In genomic region chr4:53019485-53020382, GRCh38 we compare ENCODE assay signal across 1 cellular context.
TF ChIP-seq lines count a peak whose summit lies in the region.

No MANE protein-coding gene starts in this region.

TF ChIP-seq in WTC11, 78 proteins besides CTCF, POLR2A, EP300 and RAD21 (continued from another document):
- TF ChIP-seq AR (CRISPR knock-in tag; IDR thresholded peaks at IDR 0.05), result no peak
